17 cellular contexts compared by ENCODE assay signal in genomic region chr5:78597858-78598415, GRCh38. TPM values are rescaled to one million over a fixed set of nuclear protein-coding genes. Genes with fewer than 3 reads are reported as not detected.
DNase-seq lines count a peak whose midpoint lies in the region; ATAC-seq and TF ChIP-seq lines count a peak whose summit lies in the region.
"Had no signal": no experiment of that assay in that cellular context is flagged by ENCODE, and none has a peak within 500 bp of the region (broad histone marks: within the 10 kb centered on the region; RNA-seq: fewer than 3 reads in every experiment).

No MANE protein-coding gene starts in this region.

- H3K27me3 ChIP-seq in AG04450 (ENCODE audit: control insufficient read depth, insufficient read depth, low read length) = no peaks in the 10 kb centered on the region

- H3K9me3 Mint-ChIP-seq in mesothelial cell of epicardium = no peaks in the 10 kb centered on the region
- H3K9me3 Mint-ChIP-seq in activated naive CD4-positive, alpha-beta T cell treated with anti-CD3 and anti-CD28 coated beads for 36 hours = no peaks in the 10 kb centered on the region
- H3K9me3 Mint-ChIP-seq: type B pancreatic cell had no signal

- peak overlapping the region; percentile 91 for H3K27ac Mint-ChIP-seq in mesothelial cell of epicardium
- no peak overlapping the region for H3K27ac Mint-ChIP-seq in activated naive CD4-positive, alpha-beta T cell treated with anti-CD3 and anti-CD28 coated beads for 36 hours
- H3K27ac Mint-ChIP-seq: activated naive CD8-positive, alpha-beta T cell; type B pancreatic cell had no signal

- H3K27me3 Mint-ChIP-seq in mesothelial cell of epicardium (ENCODE audit: low read depth) = no peaks in the 10 kb centered on the region
- peaks cover 2% of the 10 kb centered on the region for H3K27me3 Mint-ChIP-seq in activated naive CD4-positive, alpha-beta T cell treated with anti-CD3 and anti-CD28 coated beads for 36 hours (ENCODE audit: low read depth)
- H3K27me3 Mint-ChIP-seq: type B pancreatic cell had no signal

- TF ChIP-seq CTCF in AG04450 (IDR thresholded peaks at IDR 0.05; ENCODE audit: low read depth, low read length) (no peak), choroid plexus epithelial cell (conservative IDR thresholded peaks at IDR 0.05; ENCODE audit: low read depth, low read length) (no peak), mesothelial cell of epicardium (IDR thresholded peaks at IDR 0.05; ENCODE audit: unreplicated experiment) (no peak)

- no peak overlapping the region for H3K4me3 ChIP-seq in AG04450 (ENCODE audit: low read depth, low read length)
- no peak overlapping the region for H3K4me3 ChIP-seq in choroid plexus epithelial cell (ENCODE audit: low read depth, low read length)
- H3K4me3 ChIP-seq: HAP-1 had no signal

- H3K36me3 Mint-ChIP-seq in mesothelial cell of epicardium = peaks cover 2% of the 10 kb centered on the region
- H3K36me3 Mint-ChIP-seq in activated naive CD4-positive, alpha-beta T cell treated with anti-CD3 and anti-CD28 coated beads for 36 hours (ENCODE audit: low read depth) = no peaks in the 10 kb centered on the region
- H3K36me3 Mint-ChIP-seq: activated naive CD8-positive, alpha-beta T cell had no signal

- CTCF ChIA-PET in AG04450 (lab: Charles Lee) = interaction anchor here (1.2 kb wide), 1 partner anchor 301 kb away, joined by 4 read pairs; no protein-coding TSS in a partner anchor
- CTCF ChIA-PET in activated naive CD4-positive, alpha-beta T cell treated with anti-CD3 and anti-CD28 coated beads for 36 hours (lab: Charles Lee) = no interaction called here

- peaks cover 81% of the 10 kb centered on the region for H3K4me1 Mint-ChIP-seq in mesothelial cell of epicardium
- H3K4me1 Mint-ChIP-seq in activated naive CD4-positive, alpha-beta T cell treated with anti-CD3 and anti-CD28 coated beads for 36 hours (ENCODE audit: low read depth) = no peaks in the 10 kb centered on the region

- intact Hi-C loops in activated naive CD4-positive, alpha-beta T cell treated with anti-CD3 and anti-CD28 coated beads for 36 hours (cut with micrococcal nuclease) = no loop called here

- H3K4me3 Mint-ChIP-seq in mesothelial cell of epicardium = no peak overlapping the region
- no peak overlapping the region for H3K4me3 Mint-ChIP-seq in activated naive CD4-positive, alpha-beta T cell treated with anti-CD3 and anti-CD28 coated beads for 36 hours
- H3K4me3 Mint-ChIP-seq: activated naive CD8-positive, alpha-beta T cell; type B pancreatic cell had no signal

- POLR2A ChIA-PET in AG04450 (lab: Yijun Ruan, JAX) = no interaction called here

- no peaks in the 10 kb centered on the region for H3K9me3 ChIP-seq in AG04450 (ENCODE audit: control insufficient read depth, insufficient read depth, low read length)
- H3K9me3 ChIP-seq: HAP-1 had no signal

- ATAC-seq in HG02885 (IDR thresholded peaks at IDR 0.05; ENCODE audit: poor library complexity, unreplicated experiment) (no peak), GM18867 (IDR thresholded peaks at IDR 0.05; ENCODE audit: unreplicated experiment) (no peak)
- ATAC-seq: left colon had no signal

- H3K27ac ChIP-seq in AG04450 (ENCODE audit: low read depth, low read length) = peak overlapping the region; percentile 91

- DNase-seq in AG04450 (ENCODE audit: low read depth, low spot score) (no peak), NCI-H226 (peak; percentile 79), choroid plexus epithelial cell (ENCODE audit: low read depth) (peak; percentile 90), mesothelial cell of epicardium (ENCODE audit: low spot score in 2 of 2, unreplicated experiment in 2 of 2) (no peak), ureter (ENCODE audit: low spot score) (no peak)
- no peak for DNase-seq in activated naive CD4-positive, alpha-beta T cell treated with anti-CD3 and anti-CD28 coated beads for 36 hours
- DNase-seq: DMS79 treated with DMSO at 0.1 percent for 48 hours, left colon, NCI-H1436, NCI-H524 treated with DMSO at 0.1 percent for 48 hours, nucleus accumbens, SHP77 had no signal

RNA-seq across cellular contexts. Expression of gene LHFPL2, which starts 50.6 kb away (rescaled TPM):
- 19.4 and 20.1 TPM in 2 replicates for polyA plus RNA-seq in AG04450 (2011; rRNA removed)
- 22.8 and 30.2 TPM in 2 replicates for polyA minus RNA-seq in AG04450 (2011; rRNA and poly(A)+ RNA removed)
- 41.7 to 43.1 TPM (median 42.1 TPM) in 3 replicates for total RNA-seq in mesothelial cell of epicardium
- total RNA-seq in ureter = 33.3 TPM
- not detected for total RNA-seq in activated naive CD4-positive, alpha-beta T cell treated with anti-CD3 and anti-CD28 coated beads for 36 hours

Comparison
In these comparisons a context has a peak if more than half of its experiments do, and no peak if none do; other contexts are left out.
1. DNase-seq: peak in NCI-H226 (single experiment) and choroid plexus epithelial cell (single experiment); none in AG04450 (single experiment), mesothelial cell of epicardium (0 of 2), ureter (single experiment) and activated naive CD4-positive, alpha-beta T cell treated with anti-CD3 and anti-CD28 coated beads for 36 hours (single experiment).
2. RNA of gene LHFPL2, which starts 50.6 kb away (total RNA-seq): 41.7 to 43.1 TPM in mesothelial cell of epicardium and 33.3 TPM in ureter (single experiment); not detected in activated naive CD4-positive, alpha-beta T cell treated with anti-CD3 and anti-CD28 coated beads for 36 hours; every median in the first group is over 10 times any median in the second.